ENCODE assay signal across 9 cellular contexts in genomic region chr1:35810096-35810860, GRCh38. TPM values are rescaled to one million over a fixed set of nuclear protein-coding genes. Genes with fewer than 3 reads are reported as not detected.
DNase-seq lines count a peak whose midpoint lies in the region; ATAC-seq, FAIRE-seq and TF ChIP-seq lines count a peak whose summit lies in the region.
"Had no signal": no experiment of that assay in that cellular context is flagged by ENCODE, and none has a peak within 500 bp of the region (broad histone marks: within the 10 kb centered on the region; RNA-seq: fewer than 3 reads in every experiment).

No MANE protein-coding gene starts in this region.

- H3K27ac ChIP-seq in HEK293 (ENCODE audit: extremely low read depth, low read depth, low read length) (no peak overlapping the region), muscle layer of colon (ENCODE audit: low read depth, low read length) (no peak overlapping the region), aorta (ENCODE audit: low read depth in 1 of 2, low read length in 2 of 2) (no peak overlapping the region)

- no peaks in the 10 kb centered on the region for H3K27me3 ChIP-seq in bronchial epithelial cell (ENCODE audit: control insufficient read depth, insufficient read depth, low read length)
- no peaks in the 10 kb centered on the region for H3K27me3 ChIP-seq in muscle layer of colon (ENCODE audit: control insufficient read depth in 1 of 2, insufficient read depth in 2 of 2, low read length in 2 of 2)
- no peaks in the 10 kb centered on the region for H3K27me3 ChIP-seq in aorta (ENCODE audit: control insufficient read depth in 1 of 2, insufficient read depth in 2 of 2, low read length in 1 of 2)

- CTCF ChIA-PET in HEK293 (lab: Yijun Ruan, JAX), result interaction anchor here (0.6 kb wide), 1 partner anchor 38 kb away, joined by 3 read pairs; no protein-coding TSS in a partner anchor

- ATAC-seq in aorta (ENCODE audit: low FRiP score), result no peak

- POLR2A ChIA-PET in HEK293 (lab: Yijun Ruan, JAX), result interaction anchor here (1.2 kb wide), 1 partner anchor 40 kb away, joined by 4 read pairs; the partner anchor contains the start of gene CLSPN

- intact Hi-C loops in aorta (cut with DNase I), result no loop called here

- 0 out of 2 replicates have a peak, but pooled peaks cover 3% of the 10 kb centered on the region for H3K4me1 ChIP-seq in HEK293 (ENCODE audit: control insufficient read depth, insufficient read depth, low read length)
- H3K4me1 ChIP-seq in muscle layer of colon (ENCODE audit: insufficient read depth, low read length), result peaks cover 21% of the 10 kb centered on the region
- no peaks in the 10 kb centered on the region for H3K4me1 ChIP-seq in aorta (ENCODE audit: control insufficient read depth in 1 of 2, insufficient read depth in 2 of 2, low read length in 2 of 2)

- WGBS in aorta, 2 donors, result 45 to 46% methylated on average over 2 of the region's 2 CpGs

- FAIRE-seq in bronchial epithelial cell (lab: Jason Lieb, UNC) (no peak), GM12892 (lab: Jason Lieb, UNC) (no peak)

- H3K4me3 ChIP-seq in HEK293 (ENCODE audit: low read depth, low read length) (no peak overlapping the region), bronchial epithelial cell (ENCODE audit: low read depth, low read length) (no peak overlapping the region), muscle layer of colon (ENCODE audit: low read depth in 1 of 2, low read length in 2 of 2) (no peak overlapping the region), aorta (ENCODE audit: low read length in 2 of 2) (no peak overlapping the region)

- H3K9ac ChIP-seq in muscle layer of colon (ENCODE audit: low read length), result peak overlapping the region; percentile 12

- H3K9me3 ChIP-seq in HEK293 (ENCODE audit: control insufficient read depth, insufficient read depth, low read depth, low read length) (no peaks in the 10 kb centered on the region), muscle layer of colon (ENCODE audit: low read length) (no peaks in the 10 kb centered on the region), aorta (ENCODE audit: control insufficient read depth, low read length) (no peaks in the 10 kb centered on the region)

- TF ChIP-seq CTCF in HEK293 (tag by site-specific recombination; IDR thresholded peaks at IDR 0.05) (no peak), bronchial epithelial cell (IDR thresholded peaks at IDR 0.05; ENCODE audit: insufficient read depth, low read length, severe bottlenecking) (no peak)

- H3K36me3 ChIP-seq in HEK293 (ENCODE audit: control insufficient read depth in 2 of 2, insufficient read depth in 1 of 2, low read length in 2 of 2) (no peaks in the 10 kb centered on the region; a peak in 1 of 3 replicates), bronchial epithelial cell (ENCODE audit: control insufficient read depth, insufficient read depth, low read length) (no peaks in the 10 kb centered on the region), muscle layer of colon (ENCODE audit: insufficient read depth, low read length) (no peaks in the 10 kb centered on the region), aorta (ENCODE audit: control insufficient read depth in 1 of 2, insufficient read depth in 2 of 2, low read length in 1 of 2) (no peaks in the 10 kb centered on the region)

- TF ChIP-seq POLR2A in GM12892 (IDR thresholded peaks at IDR 0.05; ENCODE audit: low read depth, low read length), result no peak

- DNase-seq in AG08396 (ENCODE audit: low spot score), result peak; percentile 29
- peak; percentile 76 for DNase-seq in bronchial epithelial cell (ENCODE audit: low read depth)
- DNase-seq in GM12892 (ENCODE audit: insufficient read length), result no peak
- DNase-seq in middle frontal gyrus (ENCODE audit: extremely low spot score, low spot score), result no peak
- DNase-seq in aorta, result no peak
- no peak for DNase-seq in stimulated activated CD4-positive, alpha-beta T cell treated with anti-CD3 and anti-CD28 coated beads, Interleukin-1b, Interleukin-23, amount 100 ng/mL, for 48 hours
- DNase-seq: SIG-M5 had no signal

TF ChIP-seq in HEK293, 187 proteins besides CTCF, POLR2A, EP300 and RAD21:
- TF ChIP-seq TRIM28 (IDR thresholded peaks at IDR 0.05; ENCODE audit: borderline replicate concordance, low read length), result peak; percentile 53; the same call in 1 of the 2 replicates
- TF ChIP-seq ZBTB17 (tag by site-specific recombination; IDR thresholded peaks at IDR 0.05), result 0 out of 2 replicates have a peak, but pooled peaks have one; percentile 12
- TF ChIP-seq ZNF341 (tag by site-specific recombination; IDR thresholded peaks at IDR 0.05; ENCODE audit: low read depth), result no peak
- 0 out of 2 replicates have a peak, but pooled peaks have one; percentile 16 for TF ChIP-seq ZNF366 (tag by site-specific recombination; conservative IDR thresholded peaks at IDR 0.05)
TF ChIP-seq in HEK293: peak in this region for 3.

RNA-seq across cellular contexts. Expression of gene AGO4, which starts 2.5 kb away (rescaled TPM):
- total RNA-seq in bronchial epithelial cell, result 14.0 and 19.2 TPM in 2 replicates
- polyA plus RNA-seq in GM12892 (2012; ENCODE audit: missing spikeins), result 6.6 TPM
- total RNA-seq in aorta, result 10 to 100 TPM; 27.3 to 39.9 TPM
- polyA plus RNA-seq in aorta, result 1 to 10 TPM; 5.6 to 8.6 TPM

RNA-seq across cellular contexts. Expression of gene CLSPN, which starts 40.5 kb away (rescaled TPM):
- total RNA-seq in bronchial epithelial cell (0.26 and 0.38 TPM in 2 replicates), aorta (1 to 10 TPM in 1 of 2 donors, under 1 TPM in 1; 0.96 to 1.1 TPM)
- 18.7 TPM for polyA plus RNA-seq in GM12892 (2012; ENCODE audit: missing spikeins)
- not detected for polyA plus RNA-seq in aorta

Comparison
In these comparisons a context has a peak if more than half of its experiments do, and no peak if none do; other contexts are left out.
1. DNase-seq: peak in AG08396 (single experiment) and bronchial epithelial cell (single experiment); none in GM12892 (single experiment), middle frontal gyrus (single experiment), aorta (0 of 2) and stimulated activated CD4-positive, alpha-beta T cell treated with anti-CD3 and anti-CD28 coated beads, Interleukin-1b, Interleukin-23, amount 100 ng/mL, for 48 hours (single experiment).